In genomic region chr22:17898375-17898774, GRCh38 we compare ENCODE assay signal across 17 cellular contexts.
DNase-seq lines count a peak whose midpoint lies in the region; ATAC-seq, FAIRE-seq and TF ChIP-seq lines count a peak whose summit lies in the region.
"Had no signal": no experiment of that assay in that cellular context is flagged by ENCODE, and none has a peak within 500 bp of the region (broad histone marks: within the 10 kb centered on the region; RNA-seq: fewer than 3 reads in every experiment).

No MANE protein-coding gene starts in this region.

- POLR2A ChIA-PET in activated B cell treated with CpG ODN at 0.5 μM for 24 hours (lab: Charles Lee), result no interaction called here
- POLR2A ChIA-PET in HepG2 (lab: Yijun Ruan, JAX), result no interaction called here
- POLR2A ChIA-PET in GM10248 (lab: Yijun Ruan, JAX), result no interaction called here

- H3K27me3 ChIP-seq in HepG2 (ENCODE audit: control insufficient read depth in 1 of 2, insufficient read depth in 2 of 2, low read length in 2 of 2) (no peaks in the 10 kb centered on the region), pancreas (no peaks in the 10 kb centered on the region), suprapubic skin (no peaks in the 10 kb centered on the region)
- H3K27me3 ChIP-seq: MG63 had no signal

- no peaks in the 10 kb centered on the region for H4K20me1 ChIP-seq in HepG2 (ENCODE audit: insufficient read depth, low read length)

- peaks cover 91% of the 10 kb centered on the region for H3K36me3 Mint-ChIP-seq in activated B cell treated with CpG ODN at 0.5 μM for 24 hours (ENCODE audit: low read depth)
- H3K36me3 Mint-ChIP-seq in progenitor cell of endocrine pancreas (ENCODE audit: insufficient read depth), result peaks cover 20% of the 10 kb centered on the region

- H3K79me2 ChIP-seq in HepG2 (ENCODE audit: insufficient read depth, low read length), result no peaks in the 10 kb centered on the region

- H3K4me3 Mint-ChIP-seq in activated B cell treated with CpG ODN at 0.5 μM for 24 hours (no peak overlapping the region), progenitor cell of endocrine pancreas (ENCODE audit: low read depth) (no peak overlapping the region)
- H3K4me3 Mint-ChIP-seq: CD14-positive monocyte had no signal

- peak overlapping the region; percentile 80; the same call in 1 of the 2 replicates for H3K27ac ChIP-seq in 22Rv1
- peak overlapping the region; percentile 24 for H3K27ac ChIP-seq in HepG2 (ENCODE audit: extremely low read length, insufficient read depth, low read length)
- no peak overlapping the region for H3K27ac ChIP-seq in pancreas
- no peak overlapping the region for H3K27ac ChIP-seq in suprapubic skin

- TF ChIP-seq POLR2A in HepG2 (IDR thresholded peaks at IDR 0.05; ENCODE audit: insufficient read depth in 1 of 2, low read depth in 2 of 2, low read length in 2 of 2) (no peak), suprapubic skin (IDR thresholded peaks at IDR 0.05) (no peak)

- peaks cover 42% of the 10 kb centered on the region for H3K4me1 ChIP-seq in HepG2 (ENCODE audit: insufficient read depth, low read length)
- H3K4me1 ChIP-seq in pancreas, result no peaks in the 10 kb centered on the region
- no peaks in the 10 kb centered on the region for H3K4me1 ChIP-seq in suprapubic skin

- DNase-seq in activated B cell treated with CpG ODN at 0.5 μM for 24 hours (no peak), HepG2 (ENCODE audit: low spot score) (no peak), progenitor cell of endocrine pancreas (ENCODE audit: low spot score, unreplicated experiment) (no peak), pancreas (no peak), suprapubic skin (ENCODE audit: low spot score in 2 of 2) (no peak), GM10248 (ENCODE audit: extremely low spot score) (no peak)
- DNase-seq: COR-L47, EL, MG63, NCI-H1092 treated with DMSO at 0.1 percent for 48 hours, NCI-H1694 treated with DMSO at 0.1 percent for 48 hours, NCI-H2107, NCI-H2227 treated with DMSO at 0.1 percent for 48 hours, NCI-H524 had no signal

- ATAC-seq in activated B cell treated with CpG ODN at 0.5 μM for 24 hours (ENCODE audit: low read depth), result no peak
- no peak for ATAC-seq in HepG2
- no peak for ATAC-seq in pancreas
- no peak for ATAC-seq in HG02763 (IDR thresholded peaks at IDR 0.05; ENCODE audit: unreplicated experiment)

- no peak overlapping the region for H3K4me2 ChIP-seq in HepG2 (ENCODE audit: low read depth, low read length)

- no TSS peak for BruUV-seq in HepG2 (replicated peaks; lab: Mats Ljungman, UMichigan)

- TF ChIP-seq EP300 in HepG2 (IDR thresholded peaks at IDR 0.05; ENCODE audit: low read depth in 2 of 2, low read length in 2 of 2) (no peak), HepG2 (CRISPR knock-in tag; IDR thresholded peaks at IDR 0.05; ENCODE audit: borderline replicate concordance) (no peak), suprapubic skin (IDR thresholded peaks at IDR 0.05) (no peak)

- H3K4me1 Mint-ChIP-seq in activated B cell treated with CpG ODN at 0.5 μM for 24 hours (peaks cover 10% of the 10 kb centered on the region), progenitor cell of endocrine pancreas (ENCODE audit: low read depth) (peaks cover 22% of the 10 kb centered on the region)
- H3K4me1 Mint-ChIP-seq: CD14-positive monocyte had no signal

- CTCF ChIA-PET in activated B cell treated with CpG ODN at 0.5 μM for 24 hours (lab: Charles Lee), result interaction anchor here (0.6 to 1.3 kb wide), 2 partner anchors 120 to 178 kb away, joined by 3 to 4 read pairs; no protein-coding TSS in a partner anchor
- CTCF ChIA-PET in HepG2 (lab: Yijun Ruan, JAX; ENCODE audit: low intra/inter-chr PET ratio, low total read pairs), result no interaction called here
- CTCF ChIA-PET in GM10248 (lab: Yijun Ruan, JAX), result interaction anchor here (1.0 to 1.2 kb wide), 2 partner anchors 9 to 178 kb away, joined by 4 read pairs; no protein-coding TSS in a partner anchor

- H3K4me3 ChIP-seq in HepG2 (replicated peaks in 1 of 3; ENCODE audit: insufficient read depth in 1 of 3, low read depth in 2 of 3, low read length in 3 of 3) (no peak overlapping the region), pancreas (no peak overlapping the region), suprapubic skin (no peak overlapping the region)
- H3K4me3 ChIP-seq: MG63 had no signal

- TF ChIP-seq RAD21 in HepG2 (CRISPR knock-in tag; IDR thresholded peaks at IDR 0.05), result no peak

- H3K27me3 Mint-ChIP-seq in activated B cell treated with CpG ODN at 0.5 μM for 24 hours (no peaks in the 10 kb centered on the region), progenitor cell of endocrine pancreas (no peaks in the 10 kb centered on the region)

- TF ChIP-seq CTCF in 22Rv1 (IDR thresholded peaks at IDR 0.05) (no peak), activated B cell treated with CpG ODN at 0.5 μM for 24 hours (IDR thresholded peaks at IDR 0.05) (no peak), HepG2 (CRISPR knock-in tag; IDR thresholded peaks at IDR 0.05) (no peak), progenitor cell of endocrine pancreas (IDR thresholded peaks at IDR 0.05; ENCODE audit: unreplicated experiment) (no peak), pancreas (IDR thresholded peaks at IDR 0.05) (no peak), suprapubic skin (IDR thresholded peaks at IDR 0.05) (no peak), GM10248 (IDR thresholded peaks at IDR 0.05; ENCODE audit: control extremely low read depth, extremely low read depth, low read depth, missing control alignments) (no peak)

- no peak overlapping the region for H2AFZ ChIP-seq in HepG2 (ENCODE audit: low read length)

- intact Hi-C loops in activated B cell treated with CpG ODN at 0.5 μM for 24 hours (cut with micrococcal nuclease), result no loop called here
- intact Hi-C loops in HepG2 (cut with micrococcal nuclease; ENCODE audit: unreplicated experiment), result loop anchor here (5.0 to 10.0 kb wide), 2 partner anchors 56 to 104 kb away; no protein-coding TSS in a partner anchor
- intact Hi-C loops in pancreas (cut with DNase I), result no loop called here

- no peak for FAIRE-seq in HepG2 (lab: Jason Lieb, UNC)
- no peak for FAIRE-seq in pancreas (lab: Jason Lieb, UNC)

- in situ Hi-C loops in HepG2 (cut with HindIII; ENCODE audit: extremely low pct_ligation_motif_present, low pct_unique_long_range_greater_than_20kb), result no loop called here

- peaks cover 11 to 43% of the 10 kb centered on the region in 2 experiments; a peak in 4 of 5 replicates for H3K36me3 ChIP-seq in HepG2 (replicated peaks in 1 of 2; ENCODE audit: control insufficient read depth in 1 of 2, insufficient read depth in 2 of 2, low read length in 2 of 2)
- peaks cover 0 to 39% (median 0%) of the 10 kb centered on the region in 3 donors for H3K36me3 ChIP-seq in pancreas
- H3K36me3 ChIP-seq in suprapubic skin, result peaks cover 67% of the 10 kb centered on the region

- H3K27ac Mint-ChIP-seq in activated B cell treated with CpG ODN at 0.5 μM for 24 hours (peak overlapping the region; percentile 12), progenitor cell of endocrine pancreas (peak overlapping the region; percentile 42)
- H3K27ac Mint-ChIP-seq: CD14-positive monocyte had no signal

- H3K9ac ChIP-seq in HepG2 (ENCODE audit: insufficient read depth, low read depth, low read length), result no peak overlapping the region

- WGBS in HepG2 (ENCODE audit: low lambda C conversion rate), result 95% methylated on average over 6 of the region's 8 CpGs
- 92 to 93% methylated on average over 8 of the region's 8 CpGs for WGBS in pancreas, 2 donors
- WGBS in suprapubic skin, result 93% methylated on average over 8 of the region's 8 CpGs

- H3K9me3 ChIP-seq in HepG2 (ENCODE audit: low read length), result no peaks in the 10 kb centered on the region
- no peaks in the 10 kb centered on the region for H3K9me3 ChIP-seq in pancreas
- H3K9me3 ChIP-seq in suprapubic skin, result no peaks in the 10 kb centered on the region
- H3K9me3 ChIP-seq: MG63 had no signal

- H3K9me3 Mint-ChIP-seq in activated B cell treated with CpG ODN at 0.5 μM for 24 hours (no peaks in the 10 kb centered on the region), progenitor cell of endocrine pancreas (ENCODE audit: low read depth) (no peaks in the 10 kb centered on the region)
- H3K9me3 Mint-ChIP-seq: CD14-positive monocyte had no signal

TF ChIP-seq in HepG2, 621 proteins besides CTCF, POLR2A, EP300 and RAD21 (continues in another document):
- TF ChIP-seq ZNF3 (CRISPR knock-in tag; IDR thresholded peaks at IDR 0.05), result no peak
- TF ChIP-seq ZNF567 (CRISPR knock-in tag; IDR thresholded peaks at IDR 0.05; ENCODE audit: borderline replicate concordance), result no peak
- no peak for TF ChIP-seq THAP8 (CRISPR knock-in tag; IDR thresholded peaks at IDR 0.05; ENCODE audit: borderline replicate concordance)
- TF ChIP-seq SKI (IDR thresholded peaks at IDR 0.05; ENCODE audit: partially characterized antibody), result no peak
- TF ChIP-seq PRDM4 (CRISPR knock-in tag; IDR thresholded peaks at IDR 0.05; ENCODE audit: borderline replicate concordance), result no peak
- TF ChIP-seq ZNF546 (CRISPR knock-in tag; conservative IDR thresholded peaks at IDR 0.05), result no peak
- TF ChIP-seq ZNF292 (CRISPR knock-in tag; IDR thresholded peaks at IDR 0.05; ENCODE audit: borderline replicate concordance, low read depth), result no peak

Comparison
In these comparisons a context has a peak if more than half of its experiments do, and no peak if none do; other contexts are left out.
1. H3K27ac ChIP-seq: peak in 22Rv1 (single experiment) and HepG2 (single experiment); none in pancreas (0 of 4) and suprapubic skin (single experiment).